In the genomic region with DNA sequence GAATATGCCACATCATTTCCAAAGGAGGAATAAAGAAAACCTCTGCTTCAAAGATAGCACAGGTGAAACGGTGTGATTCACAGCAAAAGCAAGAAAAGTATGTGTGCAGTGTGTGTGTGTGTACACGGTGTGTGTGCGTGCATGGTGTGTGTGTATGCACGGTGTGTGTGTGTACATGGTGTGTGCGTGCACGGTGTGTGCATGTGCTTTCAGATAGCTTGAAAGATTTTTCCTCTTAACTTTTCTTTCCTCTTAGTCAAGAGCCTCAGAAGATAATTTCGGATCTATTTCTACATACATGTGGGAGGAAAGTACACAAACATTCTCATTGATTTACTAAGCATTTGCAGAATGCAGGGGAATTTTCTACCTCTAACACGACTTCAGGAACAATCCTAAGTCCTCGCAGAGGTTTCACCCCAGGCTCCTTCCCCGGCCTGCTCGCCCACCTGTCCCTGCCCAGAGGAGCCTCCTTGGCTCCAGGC, we compare ENCODE assay signal across 16 cellular contexts. TPM values are rescaled to one million over a fixed set of nuclear protein-coding genes. Genes with fewer than 3 reads are reported as not detected.
DNase-seq lines count a peak whose midpoint lies in the region; ATAC-seq and TF ChIP-seq lines count a peak whose summit lies in the region.
"Had no signal": no experiment of that assay in that cellular context is flagged by ENCODE, and none has a peak within 500 bp of the region (broad histone marks: within the 10 kb centered on the region; RNA-seq: fewer than 3 reads in every experiment).

No MANE protein-coding gene starts in this region.

- ATAC-seq in lower lobe of right lung (no peak), GM21528 (IDR thresholded peaks at IDR 0.05; ENCODE audit: low FRiP score, unreplicated experiment) (no peak), sciatic nerve (no peak)
- ATAC-seq: natural killer cell treated with Interleukin-12 subunit alpha and Interleukin-12 subunit beta and Interleukin-15 and Interleukin-18, amount 100 ng/mL, for 72 hours; stimulated activated memory B cell treated with anti-CD40 and anti-IgM and Interleukin-4, amounts not matched to agents 10 μg/mL and 1 μg/mL and 100 μg/mL, for 72 hours had no signal

- DNase-seq in NT2/D1 (ENCODE audit: low read depth, low spot score) (no peak), epithelial cell of prostate (ENCODE audit: low read depth, low spot score) (no peak), lower lobe of right lung (no peak), sciatic nerve (ENCODE audit: low spot score) (no peak), cerebellum (ENCODE audit: low spot score) (no peak), NCI-H748 (lab: John Stamatoyannopoulos, UW; ENCODE audit: unreplicated experiment) (no peak)
- DNase-seq: immature natural killer cell; KG1; NCI-H1694 treated with DMSO at 0.1 percent for 48 hours; stimulated activated CD4-positive, alpha-beta T cell treated with anti-CD3 and anti-CD28 coated beads, Interleukin-1b, Interleukin-23, amount 100 ng/mL, for 48 hours had no signal

- H3K9me3 ChIP-seq in NT2/D1 (ENCODE audit: insufficient read depth, low read length) = peaks cover 12% of the 10 kb centered on the region; the same call in 1 of the 2 replicates
- no peaks in the 10 kb centered on the region for H3K9me3 ChIP-seq in lower lobe of right lung
- H3K9me3 ChIP-seq in stomach smooth muscle (ENCODE audit: control insufficient read depth in 2 of 2, low read length in 2 of 2) = no peaks in the 10 kb centered on the region
- H3K9me3 ChIP-seq: BLaER1 treated with 17β-estradiol and CSF1 and Interleukin-3, amounts not matched to agents 10 nM and 100 nM had no signal

- H3K4me3 ChIP-seq in NT2/D1 (ENCODE audit: insufficient read length, low read depth) (peak overlapping the region; percentile 86), lower lobe of right lung (peak overlapping the region; percentile 67), stomach smooth muscle (ENCODE audit: low read length in 2 of 2) (peak overlapping the region; percentile 72 to 81)
- H3K4me3 ChIP-seq: BLaER1 treated with 17β-estradiol and CSF1 and Interleukin-3, amounts not matched to agents 10 nM and 100 nM had no signal

- H3K27ac ChIP-seq in epithelial cell of prostate (peak overlapping the region; percentile 58), lower lobe of right lung (peak overlapping the region; percentile 66), stomach smooth muscle (ENCODE audit: low read length) (peak overlapping the region; percentile 91)
- H3K27ac ChIP-seq: BLaER1 treated with 17β-estradiol and CSF1 and Interleukin-3, amounts not matched to agents 10 nM and 100 nM had no signal

- peaks cover 16% of the 10 kb centered on the region for H3K4me1 ChIP-seq in NT2/D1 (ENCODE audit: insufficient read depth, insufficient read length)
- peaks cover 11% of the 10 kb centered on the region for H3K4me1 ChIP-seq in lower lobe of right lung
- peaks cover 50% of the 10 kb centered on the region for H3K4me1 ChIP-seq in stomach smooth muscle (ENCODE audit: control insufficient read depth, insufficient read depth, low read length)

- peaks cover 8% of the 10 kb centered on the region for H3K27me3 ChIP-seq in NT2/D1 (ENCODE audit: insufficient read depth, insufficient read length)
- H3K27me3 ChIP-seq in lower lobe of right lung (ENCODE audit: low read depth) = peaks cover 26% of the 10 kb centered on the region
- no peaks in the 10 kb centered on the region for H3K27me3 ChIP-seq in stomach smooth muscle (ENCODE audit: control insufficient read depth in 1 of 2, insufficient read depth in 2 of 2, low read length in 2 of 2)

- TF ChIP-seq CTCF in lower lobe of right lung (IDR thresholded peaks at IDR 0.05) = no peak

- peaks cover 33% of the 10 kb centered on the region for H3K36me3 ChIP-seq in NT2/D1 (ENCODE audit: insufficient read depth, insufficient read length, low read length)
- H3K36me3 ChIP-seq in lower lobe of right lung = no peaks in the 10 kb centered on the region
- no peaks in the 10 kb centered on the region for H3K36me3 ChIP-seq in stomach smooth muscle (ENCODE audit: control insufficient read depth in 2 of 2, insufficient read depth in 2 of 2, low read length in 2 of 2)
- H3K36me3 ChIP-seq: BLaER1 treated with 17β-estradiol and CSF1 and Interleukin-3, amounts not matched to agents 10 nM and 100 nM had no signal

- intact Hi-C loops in lower lobe of right lung (cut with DNase I) (no loop called here), sciatic nerve (cut with DNase I) (no loop called here)

- H3K9ac ChIP-seq in NT2/D1 (ENCODE audit: insufficient read length, low read depth) (peak overlapping the region; percentile 86), stomach smooth muscle (ENCODE audit: low read length in 2 of 2) (peak overlapping the region; percentile 76 to 80)
- H3K9ac ChIP-seq: BLaER1 treated with 17β-estradiol and CSF1 and Interleukin-3, amounts not matched to agents 10 nM and 100 nM had no signal

RNA-seq across cellular contexts. Expression of a gene that starts 2.9 kb away (rescaled TPM):
- total RNA-seq in lower lobe of right lung (59.2 TPM), sciatic nerve (10.8 TPM), cerebellum (28.7 TPM)
- total RNA-seq: endothelial cell of umbilical vein had no signal
